Comparison of ENCODE assay signal across 9 cellular contexts in genomic region chr12:75784591-75784990, GRCh38.
A peak's percentile ranks its signal among the peaks of the same experiment; 100 is the strongest.
DNase-seq lines count a peak whose midpoint lies in the region; TF ChIP-seq lines count a peak whose summit lies in the region.
"Had no signal": no experiment of that assay in that cellular context is flagged by ENCODE, and none has a peak within 500 bp of the region (broad histone marks: within the 10 kb centered on the region; RNA-seq: fewer than 3 reads in every experiment).

No MANE protein-coding gene starts in this region.

- DNase-seq in SIG-M5 treated with dmso at 0.1 percent for 504 hours (lab: John Stamatoyannopoulos, UW; ENCODE audit: unreplicated experiment) (peak; percentile 39), SIG-M5 (lab: John Stamatoyannopoulos, UW) (no peak), PC-9 (peak; percentile 83 to 84), fibroblast of peridontal ligament (ENCODE audit: extremely low read depth) (peak; percentile 39), type B pancreatic cell (ENCODE audit: extremely low spot score, unreplicated experiment) (no peak), NCI-H524 treated with DMSO at 0.1 percent for 48 hours (lab: John Stamatoyannopoulos, UW) (no peak)
- no peak for DNase-seq in activated CD4-positive, alpha-beta T cell treated with anti-CD3 and anti-CD28 coated beads, Interleukin-2, amount 50 U/mL, for 1 hour
- no peak for DNase-seq in stimulated activated CD4-positive, alpha-beta T cell treated with anti-CD3 and anti-CD28 coated beads, Interleukin-15, amount 100 ng/mL, for 24 hours

- CTCF ChIA-PET in PC-9 (lab: Charles Lee): interaction anchor here (0.8 to 0.9 kb wide), 2 partner anchors 119 to 671 kb away, joined by 3 to 4 read pairs; no protein-coding TSS in a partner anchor

- no TSS peak for BruUV-seq in PC-9 (replicated peaks; lab: Mats Ljungman, UMichigan)

- peak overlapping the region; percentile 20; the same call in 1 of the 2 replicates for H3K4me2 ChIP-seq in PC-9

- no peak overlapping the region for H3K4me3 Mint-ChIP-seq in type B pancreatic cell

- H3K4me3 ChIP-seq in PC-9: no peak overlapping the region

- H3K9me2 ChIP-seq in PC-9 (ENCODE audit: insufficient read depth): no peaks in the 10 kb centered on the region

- peaks cover 23% of the 10 kb centered on the region for H3K9me3 Mint-ChIP-seq in type B pancreatic cell

- no peaks in the 10 kb centered on the region for H3K36me3 Mint-ChIP-seq in type B pancreatic cell

- H3F3A ChIP-seq in PC-9 (ENCODE audit: insufficient read depth, low read depth): peaks cover 33% of the 10 kb centered on the region

- H3K36me3 ChIP-seq in PC-9 (ENCODE audit: low read depth): no peaks in the 10 kb centered on the region

- H3K4me1 Mint-ChIP-seq in type B pancreatic cell (ENCODE audit: unreplicated experiment): peaks cover 24% of the 10 kb centered on the region

- H3K27ac ChIP-seq in PC-9: peak overlapping the region; percentile 21; the same call in 1 of the 2 replicates
- H3K27ac ChIP-seq: foreskin keratinocyte had no signal

- no peaks in the 10 kb centered on the region for H4K20me1 ChIP-seq in PC-9 (ENCODE audit: insufficient read depth)

- H3K4me1 ChIP-seq in PC-9 (replicated peaks; ENCODE audit: insufficient read depth): peaks cover 40% of the 10 kb centered on the region

- no peaks in the 10 kb centered on the region for H3K27me3 ChIP-seq in PC-9 (ENCODE audit: insufficient read depth, low read depth)
- H3K27me3 ChIP-seq: foreskin keratinocyte had no signal

- intact Hi-C loops in PC-9 (cut with micrococcal nuclease; ENCODE audit: unreplicated experiment): loop anchor here (5.0 to 10.0 kb wide), 6 partner anchors 33 to 260 kb away; partner anchors contain the start of gene PHLDA1

- H2AFZ ChIP-seq in PC-9: no peak overlapping the region

- H3K9me3 ChIP-seq in PC-9 (ENCODE audit: insufficient read depth, low read depth): peaks cover 17% of the 10 kb centered on the region

- peak overlapping the region; percentile 25 for H3K27ac Mint-ChIP-seq in type B pancreatic cell

- TF ChIP-seq CTCF in PC-9 (conservative IDR thresholded peaks at IDR 0.05) (no peak), type B pancreatic cell (conservative IDR thresholded peaks at IDR 0.05) (no peak)

- POLR2A ChIA-PET in PC-9 (lab: Charles Lee; ENCODE audit: unreplicated experiment): interaction anchor here (0.6 to 1.0 kb wide), 2 partner anchors 85 to 246 kb away, joined by 3 to 10 read pairs; no protein-coding TSS in a partner anchor

- H3K27me3 Mint-ChIP-seq in type B pancreatic cell: no peaks in the 10 kb centered on the region

- no peaks in the 10 kb centered on the region for H3K79me2 ChIP-seq in PC-9 (ENCODE audit: low read depth)

Comparison
In these comparisons a context has a peak if more than half of its experiments do, and no peak if none do; other contexts are left out.
1. DNase-seq: peak in SIG-M5 treated with dmso at 0.1 percent for 504 hours (single experiment), PC-9 (2 of 2) and fibroblast of peridontal ligament (single experiment); none in SIG-M5 (single experiment), type B pancreatic cell (single experiment), activated CD4-positive, alpha-beta T cell treated with anti-CD3 and anti-CD28 coated beads, Interleukin-2, amount 50 U/mL, for 1 hour (single experiment), stimulated activated CD4-positive, alpha-beta T cell treated with anti-CD3 and anti-CD28 coated beads, Interleukin-15, amount 100 ng/mL, for 24 hours (single experiment) and NCI-H524 treated with DMSO at 0.1 percent for 48 hours (single experiment).